ENCODE assay signal across 1 cellular context in genomic region chr6:14540276-14540675, GRCh38.
TF ChIP-seq lines count a peak whose summit lies in the region.

No MANE protein-coding gene starts in this region.

TF ChIP-seq in GM23338, 12 proteins besides CTCF, POLR2A, EP300 and RAD21:
- TF ChIP-seq REST (IDR thresholded peaks at IDR 0.05; ENCODE audit: unreplicated experiment) = no peak
